1 cellular context compared by ENCODE assay signal in the genomic region with DNA sequence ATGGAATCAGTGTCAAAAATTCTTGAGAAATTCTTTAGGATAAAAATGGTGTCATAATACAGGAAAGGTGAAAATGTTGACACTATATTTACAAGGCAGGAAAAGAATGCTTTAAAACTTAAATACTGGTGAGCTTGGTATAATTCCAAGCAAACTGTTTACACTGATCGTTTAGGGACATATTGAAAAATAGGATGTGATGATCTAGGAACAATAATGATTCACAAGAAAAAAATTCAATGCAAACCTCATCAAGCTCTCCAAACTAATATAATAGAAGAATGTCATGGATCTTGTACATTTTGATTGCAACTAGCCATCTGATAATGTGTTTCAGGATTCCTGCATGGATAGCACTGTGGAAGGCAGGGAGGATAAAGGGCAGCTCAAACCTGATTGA.
TF ChIP-seq lines count a peak whose summit lies in the region.

No MANE protein-coding gene starts in this region.

TF ChIP-seq in endothelial cell of umbilical vein, 7 proteins besides CTCF, POLR2A, EP300 and RAD21:
- TF ChIP-seq GATA2 (IDR thresholded peaks at IDR 0.05; ENCODE audit: insufficient read depth, insufficient read length, low read depth, low read length): no peak
- no peak for TF ChIP-seq MAX (IDR thresholded peaks at IDR 0.05; ENCODE audit: insufficient read depth, insufficient read length)
- no peak for TF ChIP-seq EZH2 (IDR thresholded peaks at IDR 0.05; ENCODE audit: borderline replicate concordance, low read depth, low read length, severe bottlenecking)
- TF ChIP-seq MYC (IDR thresholded peaks at IDR 0.05; ENCODE audit: low read depth, low read length): no peak
- no peak for TF ChIP-seq FOS (IDR thresholded peaks at IDR 0.05; ENCODE audit: borderline replicate concordance, insufficient read depth, low read length)
- no peak for TF ChIP-seq POLR2AphosphoS5 (IDR thresholded peaks at IDR 0.05; ENCODE audit: insufficient read depth, low read depth, low read length)
- TF ChIP-seq JUN (IDR thresholded peaks at IDR 0.05; ENCODE audit: borderline replicate concordance, insufficient read depth, insufficient read length, low read depth): no peak
